19 cellular contexts compared by ENCODE assay signal in genomic region chr12:105672171-105672570, GRCh38.
DNase-seq lines count a peak whose midpoint lies in the region; ATAC-seq and TF ChIP-seq lines count a peak whose summit lies in the region.
"Had no signal": no experiment of that assay in that cellular context is flagged by ENCODE, and none has a peak within 500 bp of the region (broad histone marks: within the 10 kb centered on the region; RNA-seq: fewer than 3 reads in every experiment).

No MANE protein-coding gene starts in this region.

- H3K4me1 Mint-ChIP-seq in nephron progenitor cell = peaks cover 27% of the 10 kb centered on the region
- H3K4me1 Mint-ChIP-seq: CD8-positive, alpha-beta memory T cell; stimulated activated memory B cell treated with anti-CD40 and anti-IgM and Interleukin-4, amounts not matched to agents 10 μg/mL and 1 μg/mL and 100 μg/mL, for 72 hours; T-cell had no signal

- intact Hi-C loops in heart left ventricle (cut with DNase I) = no loop called here
- intact Hi-C loops in thyroid gland (cut with DNase I) = no loop called here
- intact Hi-C loops in posterior vena cava (cut with DNase I) = loop anchor here in 1 of 2 donors (2.0 kb wide), 1 partner anchor 39 kb away; no protein-coding TSS in a partner anchor
- intact Hi-C loops in dorsolateral prefrontal cortex (cut with DNase I) = no loop called here

- no peak for TF ChIP-seq POLR2A in heart left ventricle (IDR thresholded peaks at IDR 0.05)
- no peak for TF ChIP-seq POLR2A in thyroid gland (IDR thresholded peaks at IDR 0.05)

- H3K4me3 Mint-ChIP-seq in nephron progenitor cell = no peak overlapping the region
- H3K4me3 Mint-ChIP-seq: CD8-positive, alpha-beta memory T cell; stimulated activated memory B cell treated with anti-CD40 and anti-IgM and Interleukin-4, amounts not matched to agents 10 μg/mL and 1 μg/mL and 100 μg/mL, for 72 hours; T-cell had no signal

- peak overlapping the region; percentile 8 to 84 (median 62) for H3K27ac ChIP-seq in heart left ventricle
- peak overlapping the region in 2 of 3 donors; percentile 56 to 58 for H3K27ac ChIP-seq in thyroid gland
- H3K27ac ChIP-seq in dorsolateral prefrontal cortex = peak overlapping the region in 5 of 59 donors; percentile 10 to 51 (median 22)
- no peak overlapping the region for H3K27ac ChIP-seq in SJCRH30
- H3K27ac ChIP-seq: RWPE1 had no signal

- peak overlapping the region; percentile 57 for H3K27ac Mint-ChIP-seq in nephron progenitor cell
- H3K27ac Mint-ChIP-seq: CD8-positive, alpha-beta memory T cell; progenitor cell of endocrine pancreas; stimulated activated memory B cell treated with anti-CD40 and anti-IgM and Interleukin-4, amounts not matched to agents 10 μg/mL and 1 μg/mL and 100 μg/mL, for 72 hours; T-cell had no signal

- H3K9me3 ChIP-seq in heart left ventricle (no peaks in the 10 kb centered on the region), thyroid gland (no peaks in the 10 kb centered on the region), SJCRH30 (replicated peaks) (no peaks in the 10 kb centered on the region)

- DNase-seq in NCI-H446 treated with DMSO at 0.1 percent for 48 hours (lab: John Stamatoyannopoulos, UW) (peak; percentile 65), heart left ventricle (no peak), nephron progenitor cell (no peak), thyroid gland (no peak), posterior vena cava (ENCODE audit: low spot score) (no peak), activated T-cell treated with anti-CD3 and anti-CD28 coated beads for 4 hours (no peak), dorsolateral prefrontal cortex (no peak), SJCRH30 (no peak)
- DNase-seq: activated CD4-positive, alpha-beta T cell treated with anti-CD3 and anti-CD28 coated beads, Interleukin-2, amount 50 U/mL, for 1 hour; activated naive CD4-positive, alpha-beta T cell; CD8-positive, alpha-beta memory T cell; DMS79; GOT3; KBM-7; NCI-H2029; T-cell had no signal

- TF ChIP-seq CTCF in heart left ventricle (IDR thresholded peaks at IDR 0.05) (no peak), nephron progenitor cell (IDR thresholded peaks at IDR 0.05) (no peak), thyroid gland (IDR thresholded peaks at IDR 0.05) (no peak), dorsolateral prefrontal cortex (IDR thresholded peaks at IDR 0.05 in 54 of 56, conservative IDR thresholded peaks at IDR 0.05 in 2 of 56; ENCODE audit: low read depth in 1 of 56, partially characterized antibody in 56 of 56) (no peak)

- peaks cover 11% of the 10 kb centered on the region for H3K9me3 Mint-ChIP-seq in nephron progenitor cell

- WGBS in heart left ventricle, 4 donors = 37 to 57% (median 52%) methylated on average over 2 of the region's 2 CpGs
- WGBS in thyroid gland, 2 donors = 58 to 66% methylated on average over 2 of the region's 2 CpGs

- no peak for ATAC-seq in heart left ventricle
- ATAC-seq: stimulated activated memory B cell treated with anti-CD40 and anti-IgM and Interleukin-4, amounts not matched to agents 10 μg/mL and 1 μg/mL and 100 μg/mL, for 72 hours; T-cell had no signal

- no peaks in the 10 kb centered on the region for H3K36me3 ChIP-seq in heart left ventricle
- H3K36me3 ChIP-seq in thyroid gland = no peaks in the 10 kb centered on the region
- H3K36me3 ChIP-seq in SJCRH30 = no peaks in the 10 kb centered on the region

- H3K27me3 Mint-ChIP-seq in nephron progenitor cell (ENCODE audit: low read depth, poor library complexity) = peaks cover 8% of the 10 kb centered on the region

- H3K4me1 ChIP-seq in heart left ventricle (peaks cover 0 to 37% (median 22%) of the 10 kb centered on the region in 12 donors), thyroid gland (peaks cover 0 to 18% of the 10 kb centered on the region in 2 donors), SJCRH30 (no peaks in the 10 kb centered on the region)

- no peak overlapping the region for H3K4me3 ChIP-seq in heart left ventricle
- H3K4me3 ChIP-seq in thyroid gland (replicated peaks in 1 of 3) = no peak overlapping the region
- H3K4me3 ChIP-seq in dorsolateral prefrontal cortex = no peak overlapping the region
- no peak overlapping the region for H3K4me3 ChIP-seq in SJCRH30

- no peaks in the 10 kb centered on the region for H3K27me3 ChIP-seq in heart left ventricle
- no peaks in the 10 kb centered on the region for H3K27me3 ChIP-seq in thyroid gland
- no peaks in the 10 kb centered on the region for H3K27me3 ChIP-seq in dorsolateral prefrontal cortex
- H3K27me3 ChIP-seq in SJCRH30 = no peaks in the 10 kb centered on the region

- no peaks in the 10 kb centered on the region for H3K36me3 Mint-ChIP-seq in nephron progenitor cell (ENCODE audit: low read depth)
- H3K36me3 Mint-ChIP-seq: CD8-positive, alpha-beta memory T cell; stimulated activated memory B cell treated with anti-CD40 and anti-IgM and Interleukin-4, amounts not matched to agents 10 μg/mL and 1 μg/mL and 100 μg/mL, for 72 hours; T-cell had no signal
